Comparison of ENCODE assay signal across 8 cellular contexts in the genomic region with DNA sequence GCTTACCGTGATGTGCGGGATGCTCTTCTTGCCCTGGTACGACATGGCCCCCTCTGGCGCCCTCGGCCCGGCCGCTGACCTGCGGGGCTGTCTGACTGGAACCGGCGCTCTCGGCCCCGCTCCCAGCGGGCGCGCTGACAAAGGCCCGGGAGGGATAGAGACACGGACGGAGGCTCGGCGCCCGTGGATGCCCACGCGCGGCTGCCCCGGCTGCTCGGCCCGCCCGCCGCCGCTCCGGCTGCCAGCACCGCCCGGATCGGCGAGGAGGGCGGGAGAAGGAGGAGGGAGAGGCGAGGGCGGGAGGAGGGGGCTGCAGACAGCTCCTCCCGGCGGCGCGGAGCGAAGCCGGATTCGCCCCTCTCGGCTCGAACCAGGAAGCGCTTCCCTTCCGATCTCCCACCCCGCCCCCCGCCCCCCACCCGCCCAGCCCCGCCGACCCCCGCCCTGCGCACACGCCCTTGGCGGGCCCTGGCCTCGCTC. TPM values are rescaled to one million over a fixed set of nuclear protein-coding genes. Genes with fewer than 3 reads are reported as not detected.
DNase-seq lines count a peak whose midpoint lies in the region; ATAC-seq and TF ChIP-seq lines count a peak whose summit lies in the region.

No MANE protein-coding gene starts in this region.

- H3K27ac ChIP-seq in muscle layer of colon (ENCODE audit: low read depth, low read length) (no peak overlapping the region), gastrocnemius medialis (no peak overlapping the region)

- TF ChIP-seq POLR2A in gastrocnemius medialis (IDR thresholded peaks at IDR 0.05) = no peak

- H3K27me3 ChIP-seq in muscle layer of colon (ENCODE audit: control insufficient read depth in 1 of 2, insufficient read depth in 2 of 2, low read length in 2 of 2) (peaks cover 35 to 57% of the 10 kb centered on the region in 2 donors), gastrocnemius medialis (peaks cover 51 to 67% (median 52%) of the 10 kb centered on the region in 3 donors)

- H3K36me3 ChIP-seq in muscle layer of colon (ENCODE audit: insufficient read depth, low read length) (no peaks in the 10 kb centered on the region), gastrocnemius medialis (no peaks in the 10 kb centered on the region)

- TF ChIP-seq CTCF in GM13977 (IDR thresholded peaks at IDR 0.05; ENCODE audit: extremely low read depth, insufficient read depth, missing control alignments) = no peak
- TF ChIP-seq CTCF in gastrocnemius medialis (IDR thresholded peaks at IDR 0.05 in 4 of 5, conservative IDR thresholded peaks at IDR 0.05 in 1 of 5) = no peak

- in situ Hi-C loops in GM13977 (cut with MboI; ENCODE audit: low pct_unique_long_range_greater_than_20kb, low sequenced_read_pairs, unreplicated experiment) = no loop called here
- in situ Hi-C loops in gastrocnemius medialis (cut with MboI; ENCODE audit: low sequenced_read_pairs in 4 of 4) = no loop called here

- no peak overlapping the region for H3K9ac ChIP-seq in muscle layer of colon (ENCODE audit: low read length)

- intact Hi-C loops in gastrocnemius medialis (cut with DNase I; ENCODE audit: low total_unique reads) = no loop called here

- DNase-seq in A172 (ENCODE audit: low spot score) (peak; percentile 37), NCI-H1417 (lab: John Stamatoyannopoulos, UW) (peak; percentile 74 to 86 (median 82)), cerebellum (ENCODE audit: low spot score) (peak; percentile 71), GM13977 (ENCODE audit: low spot score) (no peak), gastrocnemius medialis (no peak)
- no peak for DNase-seq in activated CD4-positive, alpha-beta T cell treated with anti-CD3 and anti-CD28 coated beads, Interleukin-2, amount 50 U/mL, for 4 hours

- H3K9me3 ChIP-seq in muscle layer of colon (ENCODE audit: low read length) (no peaks in the 10 kb centered on the region), gastrocnemius medialis (no peaks in the 10 kb centered on the region)

- H3K4me1 ChIP-seq in muscle layer of colon (ENCODE audit: insufficient read depth, low read length) = peaks cover 7% of the 10 kb centered on the region
- H3K4me1 ChIP-seq in gastrocnemius medialis = peaks cover 0 to 5% of the 10 kb centered on the region in 2 donors

- H3K4me3 ChIP-seq in muscle layer of colon (ENCODE audit: low read depth in 1 of 2, low read length in 2 of 2) (peak overlapping the region; percentile 23 to 64), gastrocnemius medialis (peak overlapping the region in 2 of 4 donors; percentile 31 to 35)

- no peak for ATAC-seq in GM21528 (IDR thresholded peaks at IDR 0.05; ENCODE audit: low FRiP score, unreplicated experiment)
- ATAC-seq in gastrocnemius medialis = no peak

RNA-seq across cellular contexts. Expression of gene CRMP1, which starts 4.6 kb away (rescaled TPM):
- 51.5 and 55.6 TPM in 2 replicates for total RNA-seq in A172 (2014; rRNA removed; shearing (Covaris generic))
- total RNA-seq in cerebellum (278 TPM), gastrocnemius medialis (under 1 TPM in 2 of 4 donors, not detected in 2; 0.39 to 0.66 TPM)

Comparison
In these comparisons a context has a peak if more than half of its experiments do, and no peak if none do; other contexts are left out.
1. DNase-seq: peak in A172 (single experiment), NCI-H1417 (3 of 3) and cerebellum (single experiment); none in activated CD4-positive, alpha-beta T cell treated with anti-CD3 and anti-CD28 coated beads, Interleukin-2, amount 50 U/mL, for 4 hours (0 of 2), GM13977 (single experiment) and gastrocnemius medialis (0 of 2).
2. RNA of gene CRMP1, which starts 4.6 kb away (total RNA-seq): 278 TPM in cerebellum (single experiment) and 51.5 to 55.6 TPM in A172; 0.39 to 0.66 TPM in gastrocnemius medialis; every median in the first group is over 10 times any median in the second.